Comparison of ENCODE assay signal across 7 cellular contexts in the genomic region with DNA sequence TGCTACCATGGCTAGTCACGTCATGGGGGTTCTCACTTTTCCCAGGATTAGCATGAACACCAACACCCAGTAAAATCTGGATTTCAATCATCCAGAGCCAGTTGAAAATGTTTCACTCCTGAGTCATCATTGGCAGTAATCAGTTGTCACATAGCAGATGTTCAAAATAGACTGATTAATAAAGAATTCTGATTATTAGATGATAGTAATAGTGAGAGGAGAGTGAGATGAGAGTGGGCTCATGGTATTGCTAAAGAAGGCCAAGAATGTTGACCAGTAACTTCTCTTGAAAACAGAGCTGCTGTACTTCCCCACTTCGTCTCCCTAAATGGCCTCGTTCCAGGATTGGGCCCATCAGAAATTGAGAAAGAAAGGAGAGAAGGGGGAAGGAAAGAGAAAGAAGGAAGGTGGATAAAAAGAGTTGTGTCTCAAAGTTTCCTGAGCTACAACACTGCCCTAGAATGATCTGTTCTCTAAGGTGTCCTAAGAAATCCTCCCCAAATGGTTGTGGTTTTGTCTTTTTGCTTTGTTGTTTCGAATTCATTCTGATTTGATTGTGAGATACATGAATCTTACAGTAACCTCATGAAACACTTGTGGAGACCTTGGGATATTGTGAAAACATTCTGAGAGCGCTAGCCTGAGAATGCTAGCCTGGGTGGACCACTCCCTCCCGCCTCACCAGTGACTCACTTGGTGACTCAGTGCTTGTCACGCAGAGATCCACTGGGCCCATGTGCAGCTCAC.
DNase-seq lines count a peak whose midpoint lies in the region; ATAC-seq and TF ChIP-seq lines count a peak whose summit lies in the region.

No MANE protein-coding gene starts in this region.

- H3K4me3 ChIP-seq in epithelial cell of esophagus (ENCODE audit: low read length): no peak overlapping the region

- intact Hi-C loops in sciatic nerve (cut with DNase I): no loop called here

- ATAC-seq in sciatic nerve: peak; percentile 61

- TF ChIP-seq CTCF in epithelial cell of esophagus (IDR thresholded peaks at IDR 0.05; ENCODE audit: insufficient read depth, low read depth, low read length, missing control alignments): no peak

- DNase-seq in HS-5 (ENCODE audit: low read depth) (peak; percentile 98), epithelial cell of esophagus (ENCODE audit: low read depth) (peak; percentile 100), sciatic nerve (ENCODE audit: low spot score) (no peak), DMS79 (lab: John Stamatoyannopoulos, UW) (no peak), cerebellar nuclear complex (lab: John Stamatoyannopoulos, UW) (no peak), foreskin melanocyte (no peak)
- peak; percentile 57 to 86 for DNase-seq in activated CD4-positive, alpha-beta T cell treated with anti-CD3 and anti-CD28 coated beads, Interleukin-2, amount 50 U/mL, for 24 hours (ENCODE audit: low read depth in 1 of 2, low spot score in 1 of 2)

Comparison
In these comparisons a context has a peak if more than half of its experiments do, and no peak if none do; other contexts are left out.
1. DNase-seq: peak in HS-5 (single experiment), activated CD4-positive, alpha-beta T cell treated with anti-CD3 and anti-CD28 coated beads, Interleukin-2, amount 50 U/mL, for 24 hours (2 of 2) and epithelial cell of esophagus (single experiment); none in sciatic nerve (single experiment), DMS79 (single experiment), cerebellar nuclear complex (0 of 2) and foreskin melanocyte (single experiment).